8 cellular contexts compared by ENCODE assay signal in genomic region chr4:41361831-41362646, GRCh38.
DNase-seq lines count a peak whose midpoint lies in the region; ATAC-seq and TF ChIP-seq lines count a peak whose summit lies in the region.

No MANE protein-coding gene starts in this region.

- no peak for TF ChIP-seq POLR2A in prostate gland (IDR thresholded peaks at IDR 0.05)

- no peaks in the 10 kb centered on the region for H3K36me3 ChIP-seq in Caco-2 (ENCODE audit: control insufficient read depth, insufficient read depth, low read length)
- no peaks in the 10 kb centered on the region for H3K36me3 ChIP-seq in prostate gland

- H3K4me3 ChIP-seq in Caco-2 (ENCODE audit: low read depth, low read length), result no peak overlapping the region
- H3K4me3 ChIP-seq in prostate gland, result peak overlapping the region; percentile 70 to 81

- no peaks in the 10 kb centered on the region for H3K36me3 Mint-ChIP-seq in Caco-2 (ENCODE audit: insufficient read depth, unreplicated experiment)
- no peaks in the 10 kb centered on the region for H3K36me3 Mint-ChIP-seq in glutamatergic neuron (ENCODE audit: unreplicated experiment)
- no peaks in the 10 kb centered on the region for H3K36me3 Mint-ChIP-seq in activated T-cell treated with anti-CD3 and anti-CD28 coated beads, Interleukin-2, amount 50 U/mL, for 24 hours (ENCODE audit: low read depth)

- peak overlapping the region; percentile 82 to 84 for H3K27ac ChIP-seq in prostate gland

- CTCF ChIA-PET in Caco-2 (lab: Charles Lee), result interaction anchor here (1.0 to 1.1 kb wide), 2 partner anchors 11 to 81 kb away, joined by 3 read pairs; no protein-coding TSS in a partner anchor

- H3K4me3 Mint-ChIP-seq in Caco-2 (ENCODE audit: unreplicated experiment) (peak overlapping the region; percentile 72), glutamatergic neuron (ENCODE audit: unreplicated experiment) (peak overlapping the region; percentile 81)
- H3K4me3 Mint-ChIP-seq in activated T-cell treated with anti-CD3 and anti-CD28 coated beads, Interleukin-2, amount 50 U/mL, for 24 hours, result no peak overlapping the region

- WGBS in prostate gland, result 26% methylated on average over 9 of the region's 9 CpGs

- H3K4me1 ChIP-seq in Caco-2 (no peaks in the 10 kb centered on the region), prostate gland (replicated peaks) (peaks cover 4% of the 10 kb centered on the region)

- no peak overlapping the region for H3K27ac Mint-ChIP-seq in Caco-2 (ENCODE audit: unreplicated experiment)
- H3K27ac Mint-ChIP-seq in glutamatergic neuron (ENCODE audit: unreplicated experiment), result no peak overlapping the region
- H3K27ac Mint-ChIP-seq in activated T-cell treated with anti-CD3 and anti-CD28 coated beads, Interleukin-2, amount 50 U/mL, for 24 hours, result no peak overlapping the region

- H3K9me3 Mint-ChIP-seq in Caco-2 (ENCODE audit: unreplicated experiment) (no peaks in the 10 kb centered on the region), glutamatergic neuron (ENCODE audit: unreplicated experiment) (peaks cover 8% of the 10 kb centered on the region)
- H3K9me3 Mint-ChIP-seq in activated T-cell treated with anti-CD3 and anti-CD28 coated beads, Interleukin-2, amount 50 U/mL, for 24 hours, result no peaks in the 10 kb centered on the region

- intact Hi-C loops in Caco-2 (cut with micrococcal nuclease; ENCODE audit: unreplicated experiment) (loop anchor here (10.0 kb wide), 1 partner anchor 303 kb away; no protein-coding TSS in a partner anchor), prostate gland (cut with DNase I) (loop anchor here (2.0 to 5.0 kb wide), 3 partner anchors 65 to 283 kb away; partner anchors contain the start of gene LIMCH1)

- in situ Hi-C loops in GM13977 (cut with MboI; ENCODE audit: low pct_unique_long_range_greater_than_20kb, low sequenced_read_pairs, unreplicated experiment), result no loop called here

- no TSS peak for BruUV-seq in Caco-2 (replicated peaks; lab: Mats Ljungman, UMichigan)

- H3K27me3 Mint-ChIP-seq in Caco-2 (ENCODE audit: insufficient read depth, unreplicated experiment) (peaks cover 3% of the 10 kb centered on the region), glutamatergic neuron (ENCODE audit: unreplicated experiment) (peaks cover 3% of the 10 kb centered on the region)
- peaks cover 59% of the 10 kb centered on the region for H3K27me3 Mint-ChIP-seq in activated T-cell treated with anti-CD3 and anti-CD28 coated beads, Interleukin-2, amount 50 U/mL, for 24 hours

- H3K27me3 ChIP-seq in Caco-2 (replicated peaks; ENCODE audit: control insufficient read depth, insufficient read depth, low read length) (peaks cover 2% of the 10 kb centered on the region; the same call in 1 of the 2 replicates), prostate gland (replicated peaks; ENCODE audit: insufficient read depth) (no peaks in the 10 kb centered on the region)

- TF ChIP-seq CTCF in Caco-2 (IDR thresholded peaks at IDR 0.05; ENCODE audit: insufficient read depth in 1 of 2, low read depth in 1 of 2, low read length in 1 of 2, severe bottlenecking in 1 of 2, unreplicated experiment in 1 of 2) (no peak), glutamatergic neuron (IDR thresholded peaks at IDR 0.05; ENCODE audit: partially characterized antibody, unreplicated experiment) (no peak), prostate gland (IDR thresholded peaks at IDR 0.05) (no peak), GM13977 (IDR thresholded peaks at IDR 0.05; ENCODE audit: extremely low read depth, insufficient read depth, missing control alignments) (no peak)

- H3K9me3 ChIP-seq in Caco-2, result no peaks in the 10 kb centered on the region
- H3K9me3 ChIP-seq in prostate gland, result no peaks in the 10 kb centered on the region

- DNase-seq in Caco-2 (no peak), NCI-H524 (lab: John Stamatoyannopoulos, UW) (peak; percentile 40 to 79), glutamatergic neuron (no peak), prostate gland (ENCODE audit: low spot score) (no peak), HuH-7 (ENCODE audit: low spot score) (no peak), GM13977 (ENCODE audit: low spot score) (no peak)
- DNase-seq in activated T-cell treated with anti-CD3 and anti-CD28 coated beads, Interleukin-2, amount 50 U/mL, for 24 hours, result no peak

- POLR2A ChIA-PET in Caco-2 (lab: Charles Lee), result no interaction called here

- H3K4me1 Mint-ChIP-seq in Caco-2 (ENCODE audit: low read depth, unreplicated experiment) (no peaks in the 10 kb centered on the region), glutamatergic neuron (ENCODE audit: low read depth, unreplicated experiment) (peaks cover 24% of the 10 kb centered on the region)
- no peaks in the 10 kb centered on the region for H3K4me1 Mint-ChIP-seq in activated T-cell treated with anti-CD3 and anti-CD28 coated beads, Interleukin-2, amount 50 U/mL, for 24 hours (ENCODE audit: low read depth)

- no peak for ATAC-seq in GM18861 (IDR thresholded peaks at IDR 0.05; ENCODE audit: unreplicated experiment)

Comparison
In these comparisons a context has a peak if more than half of its experiments do, and no peak if none do; other contexts are left out.
1. DNase-seq: peak in NCI-H524 (2 of 2); none in Caco-2 (0 of 2), glutamatergic neuron (single experiment), prostate gland (single experiment), activated T-cell treated with anti-CD3 and anti-CD28 coated beads, Interleukin-2, amount 50 U/mL, for 24 hours (single experiment), HuH-7 (single experiment) and GM13977 (single experiment).